ENCODE assay signal across 15 cellular contexts in genomic region chr1:196877964-196878363, GRCh38. TPM values are rescaled to one million over a fixed set of nuclear protein-coding genes. Genes with fewer than 3 reads are reported as not detected.
DNase-seq lines count a peak whose midpoint lies in the region; ATAC-seq, FAIRE-seq and TF ChIP-seq lines count a peak whose summit lies in the region.
"Had no signal": no experiment of that assay in that cellular context is flagged by ENCODE, and none has a peak within 500 bp of the region (broad histone marks: within the 10 kb centered on the region; RNA-seq: fewer than 3 reads in every experiment).

No MANE protein-coding gene starts in this region.

- H3K4me3 Mint-ChIP-seq in astrocyte (ENCODE audit: unreplicated experiment), result peak overlapping the region; percentile 36
- H3K4me3 Mint-ChIP-seq in progenitor cell of endocrine pancreas (ENCODE audit: low read depth), result peak overlapping the region; percentile 40
- H3K4me3 Mint-ChIP-seq: stimulated activated naive CD8-positive, alpha-beta T cell treated with anti-CD3 and anti-CD28 coated beads, Interleukin-15, amount 100 ng/mL, for 72 hours had no signal

- no peaks in the 10 kb centered on the region for H3K36me3 ChIP-seq in H7 (replicated peaks; ENCODE audit: control insufficient read depth, insufficient read depth, low read length)
- no peaks in the 10 kb centered on the region for H3K36me3 ChIP-seq in astrocyte (ENCODE audit: insufficient read depth, low read length)
- H3K36me3 ChIP-seq in iPS-15b (ENCODE audit: control insufficient read depth, insufficient read depth, low read length), result no peaks in the 10 kb centered on the region

- FAIRE-seq in astrocyte (lab: Jason Lieb, UNC), result no peak

- peak overlapping the region; percentile 80 for H3K4me2 ChIP-seq in astrocyte (ENCODE audit: low read length)

- peak overlapping the region; percentile 59 for H2AFZ ChIP-seq in astrocyte (ENCODE audit: low read depth, low read length)

- peak; percentile 82 for DNase-seq in H7
- DNase-seq in astrocyte (ENCODE audit: low read depth), result peak; percentile 1
- peak; percentile 48 for DNase-seq in progenitor cell of endocrine pancreas (ENCODE audit: low spot score, unreplicated experiment)
- DNase-seq: activated T-cell treated with anti-CD3 and anti-CD28 coated beads, Interleukin-2, amount 50 U/mL, for 1 hour; KG1; NCI-H526; stimulated activated naive CD8-positive, alpha-beta T cell treated with anti-CD3 and anti-CD28 coated beads, Interleukin-15, amount 100 ng/mL, for 72 hours had no signal

- H3K9me3 ChIP-seq in astrocyte (ENCODE audit: insufficient read depth, low read depth, low read length) (no peaks in the 10 kb centered on the region), iPS-15b (ENCODE audit: control insufficient read depth, insufficient read depth, low read length) (no peaks in the 10 kb centered on the region)

- ATAC-seq in HG02970 (IDR thresholded peaks at IDR 0.05; ENCODE audit: low FRiP score, unreplicated experiment), result no peak
- ATAC-seq in HG02798 (IDR thresholded peaks at IDR 0.05; ENCODE audit: poor library complexity, unreplicated experiment), result no peak
- ATAC-seq in GM21360 (IDR thresholded peaks at IDR 0.05; ENCODE audit: unreplicated experiment), result no peak
- no peak for ATAC-seq in HG02759 (IDR thresholded peaks at IDR 0.05; ENCODE audit: unreplicated experiment)
- ATAC-seq: stimulated activated naive CD8-positive, alpha-beta T cell treated with anti-CD3 and anti-CD28 coated beads, Interleukin-15, amount 100 ng/mL, for 72 hours had no signal

- H3K9ac ChIP-seq in astrocyte (ENCODE audit: low read length), result no peak overlapping the region
- H3K9ac ChIP-seq in iPS-15b (ENCODE audit: low read depth, low read length), result no peak overlapping the region

- H3K4me1 ChIP-seq in astrocyte (ENCODE audit: insufficient read depth, low read length), result no peaks in the 10 kb centered on the region
- no peaks in the 10 kb centered on the region for H3K4me1 ChIP-seq in iPS-15b (ENCODE audit: control insufficient read depth, insufficient read depth, low read length)

- H3K27ac Mint-ChIP-seq in astrocyte (ENCODE audit: unreplicated experiment), result no peak overlapping the region
- no peak overlapping the region for H3K27ac Mint-ChIP-seq in progenitor cell of endocrine pancreas
- H3K27ac Mint-ChIP-seq: stimulated activated naive CD8-positive, alpha-beta T cell treated with anti-CD3 and anti-CD28 coated beads, Interleukin-15, amount 100 ng/mL, for 72 hours had no signal

- H3K4me3 ChIP-seq in H7 (ENCODE audit: insufficient read depth, low read depth, low read length) (no peak overlapping the region), astrocyte (ENCODE audit: insufficient read depth, low read depth, low read length) (peak overlapping the region; percentile 33), iPS-15b (ENCODE audit: low read depth, low read length) (peak overlapping the region; percentile 10)
- H3K4me3 ChIP-seq: lung had no signal

- H3K27ac ChIP-seq in astrocyte (ENCODE audit: low read depth, low read length), result no peak overlapping the region

- H3K27me3 ChIP-seq in H7 (ENCODE audit: control insufficient read depth, insufficient read depth, low read length) (peaks cover 5% of the 10 kb centered on the region; the same call in 1 of the 2 replicates), astrocyte (ENCODE audit: insufficient read depth, low read length) (no peaks in the 10 kb centered on the region), iPS-15b (ENCODE audit: control insufficient read depth, insufficient read depth, low read length) (peaks cover 17% of the 10 kb centered on the region)

- no peaks in the 10 kb centered on the region for H3K79me2 ChIP-seq in astrocyte (ENCODE audit: insufficient read depth, low read length)

- H3K9me3 Mint-ChIP-seq in astrocyte (ENCODE audit: unreplicated experiment), result peaks cover 7% of the 10 kb centered on the region
- peaks cover 7% of the 10 kb centered on the region for H3K9me3 Mint-ChIP-seq in progenitor cell of endocrine pancreas (ENCODE audit: low read depth)

- H3K36me3 Mint-ChIP-seq in astrocyte (ENCODE audit: low read depth, unreplicated experiment) (no peaks in the 10 kb centered on the region), progenitor cell of endocrine pancreas (ENCODE audit: insufficient read depth) (no peaks in the 10 kb centered on the region)

- TF ChIP-seq CTCF in astrocyte (IDR thresholded peaks at IDR 0.05; ENCODE audit: insufficient read depth, low read depth, low read length) (no peak), progenitor cell of endocrine pancreas (IDR thresholded peaks at IDR 0.05; ENCODE audit: unreplicated experiment) (no peak)

- H3K27me3 Mint-ChIP-seq in astrocyte (ENCODE audit: low read depth, unreplicated experiment) (peaks cover 22% of the 10 kb centered on the region), progenitor cell of endocrine pancreas (peaks cover 43% of the 10 kb centered on the region)

- H3K4me1 Mint-ChIP-seq in astrocyte (ENCODE audit: low read depth, unreplicated experiment), result no peaks in the 10 kb centered on the region
- H3K4me1 Mint-ChIP-seq in progenitor cell of endocrine pancreas (ENCODE audit: low read depth), result peaks cover 1% of the 10 kb centered on the region
- H3K4me1 Mint-ChIP-seq: stimulated activated naive CD8-positive, alpha-beta T cell treated with anti-CD3 and anti-CD28 coated beads, Interleukin-15, amount 100 ng/mL, for 72 hours had no signal

- no peaks in the 10 kb centered on the region for H4K20me1 ChIP-seq in astrocyte (ENCODE audit: insufficient read depth, low read length)

RNA-seq across cellular contexts. Expression of gene CFHR4, which starts 9.9 kb away (rescaled TPM):
- total RNA-seq in H7 (2014; rRNA removed; shearing (Covaris generic)), result 0.30 TPM in 1 of 2 replicates, not detected in the other
- not detected in 2 replicates for total RNA-seq in astrocyte
- total RNA-seq in progenitor cell of endocrine pancreas, result not detected in 2 replicates
- total RNA-seq: cerebellum; lung; T-helper 1 cell treated with Interleukin-12 subunit alpha and Interleukin-12 subunit beta and Interleukin-4 antibody, amounts not matched to agents 30 ng/mL and 1 ng/mL, for 36 hours had no signal

RNA-seq across cellular contexts. Expression of gene CFHR1, which starts 58.4 kb away (rescaled TPM):
- total RNA-seq in H7 (2014; rRNA removed; shearing (Covaris generic)), result not detected in 2 replicates
- 0.23 TPM in 1 of 2 replicates, not detected in the other for total RNA-seq in astrocyte
- not detected in 2 replicates for total RNA-seq in progenitor cell of endocrine pancreas
- total RNA-seq: cerebellum; T-helper 1 cell treated with Interleukin-12 subunit alpha and Interleukin-12 subunit beta and Interleukin-4 antibody, amounts not matched to agents 30 ng/mL and 1 ng/mL, for 36 hours had no signal

Comparison
In these comparisons a context has a peak if more than half of its experiments do, and no peak if none do; other contexts are left out.
1. DNase-seq: peak in every context shown above with its lines; median percentile 82 in H7; 48 in progenitor cell of endocrine pancreas; 1 in astrocyte.